Comparison of ENCODE assay signal across 14 cellular contexts in genomic region chr11:532512-533048, GRCh38. TPM values are rescaled to one million over a fixed set of nuclear protein-coding genes. Genes with fewer than 3 reads are reported as not detected.
DNase-seq lines count a peak whose midpoint lies in the region; ATAC-seq and TF ChIP-seq lines count a peak whose summit lies in the region.
"Had no signal": no experiment of that assay in that cellular context is flagged by ENCODE, and none has a peak within 500 bp of the region (broad histone marks: within the 10 kb centered on the region; RNA-seq: fewer than 3 reads in every experiment).

No MANE protein-coding gene starts in this region.

- intact Hi-C loops in CD14-positive monocyte (cut with micrococcal nuclease): no loop called here

- H3K27ac ChIP-seq in osteoblast (ENCODE audit: low read depth, low read length): no peak overlapping the region
- H3K27ac ChIP-seq in foreskin keratinocyte: no peak overlapping the region

- H3K27ac Mint-ChIP-seq in CD14-positive monocyte: no peak overlapping the region
- no peak overlapping the region for H3K27ac Mint-ChIP-seq in WTC11

- H3K27me3 ChIP-seq in H7 (ENCODE audit: control insufficient read depth, insufficient read depth, low read length) (peaks cover 10% of the 10 kb centered on the region), osteoblast (ENCODE audit: insufficient read depth, low read length) (no peaks in the 10 kb centered on the region), foreskin keratinocyte (no peaks in the 10 kb centered on the region)

- no peak overlapping the region for H3K4me2 ChIP-seq in osteoblast (ENCODE audit: insufficient read depth, low read length)

- peak; percentile 42 for DNase-seq in CD14-positive monocyte (ENCODE audit: low spot score)
- DNase-seq in H7: peak; percentile 62
- DNase-seq in WTC11 (ENCODE audit: low spot score): peak; percentile 8
- peak; percentile 78 for DNase-seq in osteoblast (ENCODE audit: insufficient read length, low spot score, missing footprints)
- DNase-seq in retina: no peak
- no peak for DNase-seq in foreskin keratinocyte
- DNase-seq in NCI-H2196 treated with DMSO at 0.1 percent for 48 hours (lab: John Stamatoyannopoulos, UW; ENCODE audit: unreplicated experiment): no peak
- DNase-seq: C1 segment of cervical spinal cord; DMS79 treated with DMSO at 0.1 percent for 48 hours; NCI-H1105 treated with DMSO at 0.1 percent for 48 hours; NCI-H1694; NCI-H2081 treated with DMSO at 0.1 percent for 48 hours; NK-92 treated with Interleukin-12 subunit alpha and Interleukin-12 subunit beta, amount 100 ng/mL, for 24 hours had no signal

- H3K4me3 Mint-ChIP-seq in CD14-positive monocyte: no peak overlapping the region
- H3K4me3 Mint-ChIP-seq in WTC11: no peak overlapping the region

- no peak for ATAC-seq in WTC11
- ATAC-seq in foreskin keratinocyte: no peak

- H2AFZ ChIP-seq in osteoblast (ENCODE audit: low read length): no peak overlapping the region

- H3K4me1 Mint-ChIP-seq in CD14-positive monocyte (peaks cover 8% of the 10 kb centered on the region), WTC11 (no peaks in the 10 kb centered on the region)

- no peaks in the 10 kb centered on the region for H3K9me3 ChIP-seq in osteoblast (ENCODE audit: low read depth, low read length)
- H3K9me3 ChIP-seq: HAP-1 had no signal

- H3K36me3 Mint-ChIP-seq in CD14-positive monocyte (peaks cover 15% of the 10 kb centered on the region in 2 donors), WTC11 (peaks cover 5% of the 10 kb centered on the region; the same call in 1 of the 2 replicates)

- peaks cover 20% of the 10 kb centered on the region for H3K4me1 ChIP-seq in osteoblast (ENCODE audit: insufficient read depth, low read length)
- no peaks in the 10 kb centered on the region for H3K4me1 ChIP-seq in foreskin keratinocyte
- H3K4me1 ChIP-seq: HAP-1 had no signal

- CTCF ChIA-PET in WTC11 (lab: Charles Lee): interaction anchor here (1.3 kb wide), 1 partner anchor 125 kb away, joined by 4 read pairs; no protein-coding TSS in a partner anchor

- H3K27me3 Mint-ChIP-seq in CD14-positive monocyte (ENCODE audit: low read depth in 3 of 3): peaks cover 4 to 16% (median 10%) of the 10 kb centered on the region in 3 donors
- peaks cover 7% of the 10 kb centered on the region for H3K27me3 Mint-ChIP-seq in WTC11 (ENCODE audit: low read depth)

- peaks cover 23% of the 10 kb centered on the region for H4K20me1 ChIP-seq in osteoblast (ENCODE audit: insufficient read depth, low read length)

- peaks cover 16% of the 10 kb centered on the region for H3K79me2 ChIP-seq in osteoblast (ENCODE audit: insufficient read depth, low read length)

- H3K9me3 Mint-ChIP-seq in CD14-positive monocyte (peaks cover 0 to 2% (median 0%) of the 10 kb centered on the region in 7 donors), WTC11 (no peaks in the 10 kb centered on the region)

- no peak for TF ChIP-seq CTCF in CD14-positive monocyte (IDR thresholded peaks at IDR 0.05)
- TF ChIP-seq CTCF in WTC11 (IDR thresholded peaks at IDR 0.05): no peak
- no peak for TF ChIP-seq CTCF in osteoblast (IDR thresholded peaks at IDR 0.05; ENCODE audit: extremely low read depth, low read depth, low read length)
- no peak for TF ChIP-seq CTCF in foreskin keratinocyte (conservative IDR thresholded peaks at IDR 0.05)

- H3K36me3 ChIP-seq in H7 (replicated peaks; ENCODE audit: control insufficient read depth, insufficient read depth, low read length) (peaks cover 3% of the 10 kb centered on the region), osteoblast (ENCODE audit: insufficient read depth, low read length) (peaks cover 13% of the 10 kb centered on the region)

- POLR2A ChIA-PET in WTC11 (lab: Charles Lee): no interaction called here

- H3K4me3 ChIP-seq in H7 (ENCODE audit: insufficient read depth, low read depth, low read length): no peak overlapping the region
- no peak overlapping the region for H3K4me3 ChIP-seq in osteoblast (ENCODE audit: insufficient read depth, low read length)
- H3K4me3 ChIP-seq: HAP-1 had no signal

TF ChIP-seq in WTC11, 78 proteins besides CTCF, POLR2A, EP300 and RAD21:
- no peak for TF ChIP-seq ARID4B (CRISPR knock-in tag; IDR thresholded peaks at IDR 0.05; ENCODE audit: borderline replicate concordance)
- no peak for TF ChIP-seq ZNF281 (CRISPR knock-in tag; IDR thresholded peaks at IDR 0.05)
- no peak for TF ChIP-seq ZNF317 (CRISPR knock-in tag; IDR thresholded peaks at IDR 0.05; ENCODE audit: borderline replicate concordance, low read depth)

RNA-seq across cellular contexts. Expression of gene HRAS, which starts 2.8 kb away (rescaled TPM):
- polyA plus RNA-seq in CD14-positive monocyte (10 to 100 TPM; 10.1 to 10.3 TPM), foreskin keratinocyte (252 and 263 TPM in 2 replicates)
- total RNA-seq in H7 (2014; rRNA removed; shearing (Covaris generic)): 27.1 and 57.9 TPM in 2 replicates
- total RNA-seq in WTC11 (2021) (42.9 to 62.4 TPM (median 48.3 TPM) in 3 replicates), osteoblast (28.6 and 35.7 TPM in 2 replicates), foreskin keratinocyte (167 and 199 TPM in 2 replicates)

RNA-seq across cellular contexts. Expression of gene LRRC56, which starts 4.7 kb away (rescaled TPM):
- polyA plus RNA-seq in CD14-positive monocyte (under 1 TPM in 1 of 2 donors, not detected in 1; 0.09 TPM), foreskin keratinocyte (0.30 and 0.47 TPM in 2 replicates)
- total RNA-seq in H7 (2014; rRNA removed; shearing (Covaris generic)): 1.3 and 1.5 TPM in 2 replicates
- total RNA-seq in WTC11 (2021) (2.3 to 3.4 TPM (median 2.5 TPM) in 3 replicates), osteoblast (0.88 and 1.1 TPM in 2 replicates), foreskin keratinocyte (0.28 and 0.48 TPM in 2 replicates)

RNA-seq across cellular contexts. Expression of gene RNH1, which starts 25.5 kb away (rescaled TPM):
- polyA plus RNA-seq in CD14-positive monocyte (100 to 1,000 TPM; 443 to 445 TPM), foreskin keratinocyte (167 and 235 TPM in 2 replicates)
- total RNA-seq in H7 (2014; rRNA removed; shearing (Covaris generic)): 98.9 and 104 TPM in 2 replicates
- total RNA-seq in WTC11 (2021) (59.0 to 67.5 TPM (median 60.4 TPM) in 3 replicates), osteoblast (441 and 506 TPM in 2 replicates), foreskin keratinocyte (162 and 219 TPM in 2 replicates)

RNA-seq across cellular contexts. Expression of gene LMNTD2, which starts 28.0 kb away (rescaled TPM):
- polyA plus RNA-seq in CD14-positive monocyte (1 to 10 TPM in 1 of 2 donors, under 1 TPM in 1; 0.67 to 1.2 TPM), foreskin keratinocyte (1.2 and 1.3 TPM in 2 replicates)
- 2.7 and 4.0 TPM in 2 replicates for total RNA-seq in H7 (2014; rRNA removed; shearing (Covaris generic))
- total RNA-seq in WTC11 (2021) (4.0 to 6.0 TPM (median 5.9 TPM) in 3 replicates), osteoblast (0.29 and 0.36 TPM in 2 replicates), foreskin keratinocyte (0.92 and 0.95 TPM in 2 replicates)

RNA-seq across cellular contexts. Expression of gene RASSF7, which starts 28.2 kb away (rescaled TPM):
- polyA plus RNA-seq in CD14-positive monocyte: 10 to 100 TPM in 1 of 2 donors, 1 to 10 TPM in 1; 10.0 to 12.4 TPM
- 28.2 and 37.0 TPM in 2 replicates for total RNA-seq in H7 (2014; rRNA removed; shearing (Covaris generic))
- 30.6 to 39.7 TPM (median 32.5 TPM) in 3 replicates for total RNA-seq in WTC11 (2021)
- 2.4 and 6.2 TPM in 2 replicates for total RNA-seq in osteoblast
- 37.3 and 44.3 TPM in 2 replicates for total RNA-seq in foreskin keratinocyte
- 51.7 and 59.1 TPM in 2 replicates for polyA plus RNA-seq in foreskin keratinocyte

Comparison
In these comparisons a context has a peak if more than half of its experiments do, and no peak if none do; other contexts are left out.
1. DNase-seq: peak in CD14-positive monocyte (single experiment), H7 (single experiment), WTC11 (single experiment) and osteoblast (single experiment); none in retina (single experiment), foreskin keratinocyte (0 of 2) and NCI-H2196 treated with DMSO at 0.1 percent for 48 hours (single experiment).